16 cellular contexts compared by ENCODE assay signal in genomic region chr17:57924677-57925076, GRCh38. TPM values are rescaled to one million over a fixed set of nuclear protein-coding genes. Genes with fewer than 3 reads are reported as not detected.
DNase-seq lines count a peak whose midpoint lies in the region; ATAC-seq, FAIRE-seq and TF ChIP-seq lines count a peak whose summit lies in the region.
"Had no signal": no experiment of that assay in that cellular context is flagged by ENCODE, and none has a peak within 500 bp of the region (broad histone marks: within the 10 kb centered on the region; RNA-seq: fewer than 3 reads in every experiment).

No MANE protein-coding gene starts in this region.

- no peak for TF ChIP-seq CTCF in kidney (IDR thresholded peaks at IDR 0.05; ENCODE audit: borderline replicate concordance, extremely low read depth, insufficient read depth)
- TF ChIP-seq CTCF in thyroid gland (IDR thresholded peaks at IDR 0.05), result no peak

- no peaks in the 10 kb centered on the region for H3K36me3 ChIP-seq in SJCRH30
- H3K36me3 ChIP-seq in kidney (ENCODE audit: control insufficient read depth in 1 of 2, insufficient read depth in 2 of 2, low read length in 2 of 2), result no peaks in the 10 kb centered on the region
- no peaks in the 10 kb centered on the region for H3K36me3 ChIP-seq in thyroid gland
- H3K36me3 ChIP-seq: tibial artery had no signal

- ATAC-seq in HG02678 (IDR thresholded peaks at IDR 0.05; ENCODE audit: unreplicated experiment), result no peak
- ATAC-seq in GM21529 (IDR thresholded peaks at IDR 0.05; ENCODE audit: unreplicated experiment), result no peak

- DNase-seq in NCI-H2107 treated with DMSO at 0.1 percent for 48 hours (lab: John Stamatoyannopoulos, UW; ENCODE audit: unreplicated experiment) (peak; percentile 76), NCI-H2107 (lab: John Stamatoyannopoulos, UW) (no peak), SJCRH30 (peak; percentile 63 to 76), kidney (peak; percentile 82), thyroid gland (peak; percentile 67 to 85), Ammon's horn (ENCODE audit: low spot score) (no peak)
- DNase-seq: 8988T; activated naive CD4-positive, alpha-beta T cell treated with Interleukin-2 at 50 U/mL for 16 hours; cerebellar nuclear complex; RPMI8226; T-helper 9 cell; tibial artery had no signal

- H3K27ac ChIP-seq in SJCRH30 (peak overlapping the region; percentile 58), kidney (ENCODE audit: low read depth in 2 of 2, low read length in 2 of 2) (peak overlapping the region; percentile 29 to 53), thyroid gland (peak overlapping the region; percentile 69 to 80 (median 74))
- H3K27ac ChIP-seq: skin epidermis, tibial artery had no signal

- peak; percentile 17 for FAIRE-seq in kidney (lab: Jason Lieb, UNC)

- TF ChIP-seq POLR2A in thyroid gland (IDR thresholded peaks at IDR 0.05), result no peak

- WGBS in thyroid gland, 2 donors, result 22 to 44% methylated on average over 4 of the region's 4 CpGs

- H3K27me3 ChIP-seq in SJCRH30 (no peaks in the 10 kb centered on the region), thyroid gland (no peaks in the 10 kb centered on the region)
- H3K27me3 ChIP-seq: tibial artery had no signal

- H3K9ac ChIP-seq in kidney (ENCODE audit: low read length in 2 of 2), result no peak overlapping the region

- H3K4me3 ChIP-seq in SJCRH30, result no peak overlapping the region
- no peak overlapping the region for H3K4me3 ChIP-seq in kidney (ENCODE audit: low read length in 2 of 2)
- no peak overlapping the region for H3K4me3 ChIP-seq in thyroid gland (replicated peaks in 1 of 3)
- H3K4me3 ChIP-seq: skin epidermis, tibial artery had no signal

- H3K9me3 ChIP-seq in SJCRH30 (replicated peaks) (no peaks in the 10 kb centered on the region), kidney (ENCODE audit: control insufficient read depth in 1 of 2, low read length in 2 of 2) (no peaks in the 10 kb centered on the region), thyroid gland (no peaks in the 10 kb centered on the region)
- H3K9me3 ChIP-seq: tibial artery had no signal

- H3K4me1 ChIP-seq in SJCRH30 (peaks cover 55% of the 10 kb centered on the region), kidney (ENCODE audit: control insufficient read depth in 1 of 2, insufficient read depth in 1 of 2, low read depth in 1 of 2, low read length in 2 of 2) (peaks cover 47 to 60% of the 10 kb centered on the region in 2 donors), thyroid gland (peaks cover 56 to 71% of the 10 kb centered on the region in 2 donors)

- intact Hi-C loops in kidney (cut with DNase I) (no loop called here), thyroid gland (cut with DNase I) (no loop called here)

RNA-seq across cellular contexts. Expression of gene CUEDC1, which starts 30.5 kb away (rescaled TPM):
- total RNA-seq in SJCRH30 (2014; rRNA removed; shearing (Covaris generic)), result 11.6 and 14.4 TPM in 2 replicates
- 52.3 TPM for total RNA-seq in kidney
- polyA plus RNA-seq in kidney (ENCODE audit: insufficient read depth, low read depth, low replicate concordance), result 33.0 TPM
- 10 to 100 TPM; 25.6 to 32.3 (median 29.9) TPM for total RNA-seq in thyroid gland
- polyA plus RNA-seq: IgD-negative memory B cell had no signal

Comparison
In these comparisons a context has a peak if more than half of its experiments do, and no peak if none do; other contexts are left out.
1. DNase-seq: peak in NCI-H2107 treated with DMSO at 0.1 percent for 48 hours (single experiment), SJCRH30 (2 of 2), kidney (single experiment) and thyroid gland (2 of 2); none in NCI-H2107 (single experiment) and Ammon's horn (single experiment).
2. Peak in every context shown above with its lines, with median percentiles within 50 percentile points of each other: H3K27ac ChIP-seq.